Comparison of ENCODE assay signal across 15 cellular contexts in the genomic region with DNA sequence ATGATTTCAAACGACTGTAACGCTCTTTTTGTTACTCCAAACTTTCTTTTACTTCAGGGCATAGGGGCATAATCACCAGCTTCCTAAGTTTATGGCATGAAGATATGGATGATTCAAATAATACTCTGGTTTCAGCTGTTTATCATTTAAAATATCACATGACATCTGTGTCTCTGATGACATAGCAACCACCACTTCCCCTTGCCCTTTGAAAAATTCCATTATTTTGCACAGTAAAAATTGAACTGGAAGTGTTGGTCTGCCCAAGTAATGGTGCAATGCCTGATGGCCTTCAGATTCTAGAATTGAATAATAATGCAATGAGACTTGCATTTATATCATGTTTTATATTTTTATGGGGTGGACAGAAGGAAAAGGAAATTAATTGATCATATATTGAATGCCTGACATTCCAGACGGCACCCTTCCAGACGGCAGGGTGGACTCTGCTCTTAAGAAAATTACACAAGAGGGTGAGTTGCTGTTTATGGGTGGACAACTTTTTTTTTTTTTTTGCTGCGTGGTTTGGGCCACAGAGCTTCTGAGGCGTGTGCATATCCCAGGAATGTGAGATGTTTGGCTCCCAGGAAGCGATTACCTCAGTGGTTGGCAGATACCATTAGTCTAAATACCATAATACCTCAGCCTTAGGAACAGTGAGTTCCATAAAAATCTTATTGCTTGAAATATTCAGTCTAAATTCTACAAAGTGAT.
DNase-seq lines count a peak whose midpoint lies in the region; ATAC-seq lines count a peak whose summit lies in the region.
"Had no signal": no experiment of that assay in that cellular context is flagged by ENCODE, and none has a peak within 500 bp of the region (broad histone marks: within the 10 kb centered on the region; RNA-seq: fewer than 3 reads in every experiment).

No MANE protein-coding gene starts in this region.

- peak; percentile 42 for DNase-seq in ELR (ENCODE audit: low read depth)
- DNase-seq in SW480 (ENCODE audit: low spot score): peak; percentile 33
- DNase-seq in foreskin melanocyte: peak; percentile 31
- no peak for DNase-seq in sciatic nerve (ENCODE audit: low spot score)
- DNase-seq in NCI-H1417 treated with DMSO at 0.1 percent for 48 hours (lab: John Stamatoyannopoulos, UW): no peak
- DNase-seq in RPMI8226: no peak
- DNase-seq: activated CD4-positive, alpha-beta T cell treated with anti-CD3 and anti-CD28 coated beads, Interleukin-2, amount 10 ng/mL, durations not matched to agents 24 days and 14 days; activated naive CD8-positive, alpha-beta T cell treated with anti-CD3 and anti-CD28 coated beads, Interleukin-2, amount 50 U/mL, for 24 hours; activated T-cell treated with anti-CD3 and anti-CD28 coated beads, Interleukin-2, amount 50 U/mL, for 4 hours; H7; Kasumi-1; NCI-H2081 treated with DMSO at 0.1 percent for 48 hours; NCI-H774; stimulated activated CD4-positive, alpha-beta T cell treated with anti-CD3 and anti-CD28 coated beads, Interleukin-15, amount 100 ng/mL, for 24 hours had no signal

- ATAC-seq in sciatic nerve: peak; percentile 86
- no peak for ATAC-seq in activated CD4-positive, CD25-positive, alpha-beta regulatory T cell treated with anti-CD3 and anti-CD28 coated beads, Interleukin-2, amount 50 U/mL, for 24 hours
- ATAC-seq: activated naive CD8-positive, alpha-beta T cell treated with anti-CD3 and anti-CD28 coated beads, Interleukin-2, amount 50 U/mL, for 24 hours; activated T-cell treated with anti-CD3 and anti-CD28 coated beads, Interleukin-2, amount 50 U/mL, for 4 hours had no signal

- intact Hi-C loops in sciatic nerve (cut with DNase I): no loop called here

Comparison
In these comparisons a context has a peak if more than half of its experiments do, and no peak if none do; other contexts are left out.
1. DNase-seq: peak in ELR (single experiment), SW480 (single experiment) and foreskin melanocyte (single experiment); none in sciatic nerve (single experiment), NCI-H1417 treated with DMSO at 0.1 percent for 48 hours (single experiment) and RPMI8226 (single experiment).